ENCODE assay signal across 11 cellular contexts in the genomic region with DNA sequence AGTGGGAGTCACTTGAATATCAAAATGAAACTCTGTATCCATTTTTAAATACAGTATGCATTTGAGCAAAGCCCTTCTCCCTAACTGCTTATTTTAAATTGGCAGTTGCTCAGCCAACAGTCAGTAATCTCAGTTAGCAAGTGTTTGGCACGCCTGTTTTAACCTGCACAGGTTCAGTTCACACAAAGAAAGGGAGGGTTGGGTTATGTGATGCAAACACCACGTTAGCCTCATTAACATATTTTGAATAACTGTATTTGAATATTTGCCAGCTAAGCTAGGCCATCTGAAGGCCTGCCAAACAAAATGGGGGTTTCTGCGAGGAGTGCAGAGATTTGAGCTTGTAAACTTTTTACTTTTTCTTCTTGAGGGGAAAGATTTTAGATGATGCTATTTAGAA. TPM values are rescaled to one million over a fixed set of nuclear protein-coding genes. Genes with fewer than 3 reads are reported as not detected.
DNase-seq lines count a peak whose midpoint lies in the region; ATAC-seq, FAIRE-seq and TF ChIP-seq lines count a peak whose summit lies in the region.
"Had no signal": no experiment of that assay in that cellular context is flagged by ENCODE, and none has a peak within 500 bp of the region (broad histone marks: within the 10 kb centered on the region; RNA-seq: fewer than 3 reads in every experiment).

No MANE protein-coding gene starts in this region.

- H2AFZ ChIP-seq in osteoblast (ENCODE audit: low read length) = no peak overlapping the region

- H3K27me3 ChIP-seq in dorsolateral prefrontal cortex (no peaks in the 10 kb centered on the region), osteoblast (ENCODE audit: insufficient read depth, low read length) (no peaks in the 10 kb centered on the region)

- no peaks in the 10 kb centered on the region for H4K20me1 ChIP-seq in osteoblast (ENCODE audit: insufficient read depth, low read length)

- peaks cover 36% of the 10 kb centered on the region for H3K79me2 ChIP-seq in osteoblast (ENCODE audit: insufficient read depth, low read length)

- H3K4me3 ChIP-seq in dorsolateral prefrontal cortex (peak overlapping the region in 3 of 59 donors; percentile 0 to 11 (median 9)), osteoblast (ENCODE audit: insufficient read depth, low read length) (no peak overlapping the region)

- H3K4me3 Mint-ChIP-seq in nephron = peak overlapping the region in 1 of 3 experiments; percentile 19

- H3K36me3 Mint-ChIP-seq in nephron (ENCODE audit: low read depth) = no peaks in the 10 kb centered on the region

- peaks cover 90% of the 10 kb centered on the region for H3K4me1 Mint-ChIP-seq in nephron

- peak overlapping the region; percentile 70 to 72 (median 71) for H3K27ac Mint-ChIP-seq in nephron

- ATAC-seq in HG03045 (IDR thresholded peaks at IDR 0.05; ENCODE audit: unreplicated experiment) (no peak), GM18873 (IDR thresholded peaks at IDR 0.05; ENCODE audit: low FRiP score, unreplicated experiment) (no peak)

- no peaks in the 10 kb centered on the region for H3K36me3 ChIP-seq in osteoblast (ENCODE audit: insufficient read depth, low read length)

- intact Hi-C loops in dorsolateral prefrontal cortex (cut with DNase I) = no loop called here

- H3K27ac ChIP-seq in dorsolateral prefrontal cortex (peak overlapping the region in 54 of 59 donors; percentile 2 to 87 (median 72)), osteoblast (ENCODE audit: low read depth, low read length) (no peak overlapping the region)

- no peak overlapping the region for H3K4me2 ChIP-seq in osteoblast (ENCODE audit: insufficient read depth, low read length)

- FAIRE-seq in GM12891 (lab: Jason Lieb, UNC) = peak; percentile 74

- DNase-seq in GM12891 (ENCODE audit: insufficient read length, low spot score) (no peak), NCI-H2081 (lab: John Stamatoyannopoulos, UW) (peak; percentile 56 to 84), dorsolateral prefrontal cortex (no peak), NCI-H146 (lab: John Stamatoyannopoulos, UW) (no peak), osteoblast (ENCODE audit: insufficient read length, low spot score, missing footprints) (no peak)
- DNase-seq: NCI-H2171 treated with DMSO at 0.1 percent for 48 hours, T-helper 1 cell had no signal

- TF ChIP-seq CTCF in dorsolateral prefrontal cortex (IDR thresholded peaks at IDR 0.05 in 54 of 56, conservative IDR thresholded peaks at IDR 0.05 in 2 of 56; ENCODE audit: low read depth in 1 of 56, partially characterized antibody in 56 of 56) = no peak
- TF ChIP-seq CTCF in nephron (IDR thresholded peaks at IDR 0.05; ENCODE audit: unreplicated experiment in 3 of 3) = no peak
- no peak for TF ChIP-seq CTCF in osteoblast (IDR thresholded peaks at IDR 0.05; ENCODE audit: extremely low read depth, low read depth, low read length)

- no peaks in the 10 kb centered on the region for H3K9me3 Mint-ChIP-seq in nephron
- H3K9me3 Mint-ChIP-seq: type B pancreatic cell had no signal

- no peak for TF ChIP-seq POLR2A in GM12891 (IDR thresholded peaks at IDR 0.05; ENCODE audit: low read depth, low read length)

- no peaks in the 10 kb centered on the region for H3K27me3 Mint-ChIP-seq in nephron (ENCODE audit: low read depth)
- H3K27me3 Mint-ChIP-seq: type B pancreatic cell had no signal

- peaks cover 49% of the 10 kb centered on the region for H3K4me1 ChIP-seq in osteoblast (ENCODE audit: insufficient read depth, low read length)

- no peaks in the 10 kb centered on the region for H3K9me3 ChIP-seq in osteoblast (ENCODE audit: low read depth, low read length)

TF ChIP-seq in GM12891, 5 proteins besides CTCF, POLR2A, EP300 and RAD21:
- TF ChIP-seq POU2F2 (IDR thresholded peaks at IDR 0.05; ENCODE audit: low read depth, low read length) (peak; percentile 69), TAF1 (IDR thresholded peaks at IDR 0.05; ENCODE audit: low read depth, low read length) (no peak)
TF ChIP-seq in GM12891: peak in this region for 1.

RNA-seq across cellular contexts. Expression of a gene that starts 19.8 kb away (rescaled TPM):
- polyA plus RNA-seq in GM12891 (2012; ENCODE audit: low read depth, missing spikeins) = 1.5 TPM
- 100 to 1,000 TPM in 85 of 120 experiments, 10 to 100 TPM in 35; 58.5 to 257 (median 116) TPM for total RNA-seq in dorsolateral prefrontal cortex
- total RNA-seq in osteoblast = 20.6 and 23.3 TPM in 2 replicates

Comparison
In these comparisons a context has a peak if more than half of its experiments do, and no peak if none do; other contexts are left out.
1. DNase-seq: peak in NCI-H2081 (2 of 2); none in GM12891 (single experiment), dorsolateral prefrontal cortex (0 of 10), NCI-H146 (single experiment) and osteoblast (single experiment).